In the genomic region with DNA sequence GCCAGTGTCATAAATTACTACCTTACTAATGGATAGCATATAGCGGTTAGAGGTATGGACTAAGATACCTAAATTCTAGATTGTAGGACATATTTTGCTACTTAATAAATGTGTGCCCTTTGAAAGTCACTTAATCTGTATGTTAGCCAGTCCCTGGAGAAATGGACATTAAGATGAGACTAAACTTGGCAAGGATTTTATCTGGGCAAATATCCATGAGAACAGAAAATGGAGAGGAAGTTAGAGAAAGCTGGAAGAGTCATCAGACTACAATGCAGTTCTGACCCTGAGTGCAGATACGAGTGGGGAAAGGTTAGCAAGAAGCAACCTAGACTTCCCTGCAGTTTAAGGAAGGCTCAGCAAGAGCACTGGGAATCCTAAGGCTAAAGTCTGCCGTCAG, we compare ENCODE assay signal across 24 cellular contexts. TPM values are rescaled to one million over a fixed set of nuclear protein-coding genes. Genes with fewer than 3 reads are reported as not detected.
DNase-seq lines count a peak whose midpoint lies in the region; ATAC-seq and TF ChIP-seq lines count a peak whose summit lies in the region.
"Had no signal": no experiment of that assay in that cellular context is flagged by ENCODE, and none has a peak within 500 bp of the region (broad histone marks: within the 10 kb centered on the region; RNA-seq: fewer than 3 reads in every experiment).

No MANE protein-coding gene starts in this region.

- H3K27me3 ChIP-seq in brain microvascular endothelial cell (replicated peaks): no peaks in the 10 kb centered on the region
- H3K27me3 ChIP-seq: ascending aorta, BLaER1, vagina had no signal

- TF ChIP-seq CTCF in LNCaP clone FGC (IDR thresholded peaks at IDR 0.05; ENCODE audit: control insufficient read depth, extremely low read depth, insufficient read depth) (no peak), brain microvascular endothelial cell (IDR thresholded peaks at IDR 0.05; ENCODE audit: low read depth, low read length, missing control alignments) (no peak)

- H3K27ac ChIP-seq in brain microvascular endothelial cell: no peak overlapping the region
- H3K27ac ChIP-seq: ascending aorta, BLaER1, epithelial cell of prostate, vagina had no signal

- peak; percentile 38 for ATAC-seq in left lobe of liver
- no peak for ATAC-seq in HG02678 (IDR thresholded peaks at IDR 0.05; ENCODE audit: unreplicated experiment)
- ATAC-seq in GM19035 (IDR thresholded peaks at IDR 0.05; ENCODE audit: unreplicated experiment): no peak
- ATAC-seq in HG03432 (IDR thresholded peaks at IDR 0.05; ENCODE audit: unreplicated experiment): no peak
- ATAC-seq: activated CD8-positive, alpha-beta memory T cell treated with anti-CD3 and anti-CD28 coated beads, Interleukin-2, amount 10 ng/mL, durations not matched to agents 7 days and 5 days; GM23338; sciatic nerve; stimulated activated naive CD8-positive, alpha-beta T cell treated with anti-CD3 and anti-CD28 coated beads, Interleukin-15, Interleukin-2, amounts not matched to agents 100 U/mL and 50 U/mL, for 24 hours had no signal

- DNase-seq in EL: peak; percentile 61
- DNase-seq in LNCaP clone FGC (ENCODE audit: low read depth): peak; percentile 15
- DNase-seq in brain microvascular endothelial cell: peak; percentile 29
- DNase-seq in left lobe of liver (ENCODE audit: low spot score): no peak
- DNase-seq in NCI-H1105 treated with DMSO at 0.1 percent for 48 hours (lab: John Stamatoyannopoulos, UW): no peak
- DNase-seq: activated CD4-positive, alpha-beta T cell treated with anti-CD3 and anti-CD28 coated beads, Interleukin-2, amount 10 ng/mL, durations not matched to agents 7 days and 5 days; activated CD8-positive, alpha-beta memory T cell treated with anti-CD3 and anti-CD28 coated beads, Interleukin-2, amount 10 ng/mL, durations not matched to agents 7 days and 5 days; activated naive CD4-positive, alpha-beta T cell treated with anti-CD3 and anti-CD28 coated beads, Interleukin-2, amount 50 U/mL, for 16 hours; Calu3; NCI-H1105; NCI-H2029 treated with DMSO at 0.1 percent for 48 hours; NCI-H82; stimulated activated CD4-positive, alpha-beta T cell treated with anti-CD3 and anti-CD28 coated beads, Interleukin-15, amount 100 ng/mL, for 24 hours; stimulated activated naive CD8-positive, alpha-beta T cell treated with anti-CD3 and anti-CD28 coated beads, Interleukin-15, Interleukin-2, amounts not matched to agents 100 U/mL and 50 U/mL, for 24 hours; T-helper 9 cell had no signal

- no peaks in the 10 kb centered on the region for H3K36me3 ChIP-seq in brain microvascular endothelial cell (replicated peaks)
- H3K36me3 ChIP-seq: ascending aorta, vagina had no signal

- no peak overlapping the region for H3K4me3 ChIP-seq in LNCaP clone FGC (ENCODE audit: low read depth, low read length)
- H3K4me3 ChIP-seq in brain microvascular endothelial cell (ENCODE audit: low read depth, low read length): no peak overlapping the region
- H3K4me3 ChIP-seq: ascending aorta, BLaER1, GM23338, vagina had no signal

- in situ Hi-C loops in brain microvascular endothelial cell (cut with HindIII; ENCODE audit: low pct_ligation_motif_present, low sequenced_read_pairs): no loop called here

RNA-seq across cellular contexts. Expression of gene TBCA, which starts 33.0 kb away (rescaled TPM):
- 102 TPM for total RNA-seq in left lobe of liver

Comparison
In these comparisons a context has a peak if more than half of its experiments do, and no peak if none do; other contexts are left out.
1. DNase-seq: peak in EL (single experiment), LNCaP clone FGC (single experiment) and brain microvascular endothelial cell (single experiment); none in left lobe of liver (single experiment) and NCI-H1105 treated with DMSO at 0.1 percent for 48 hours (single experiment).